In the genomic region with DNA sequence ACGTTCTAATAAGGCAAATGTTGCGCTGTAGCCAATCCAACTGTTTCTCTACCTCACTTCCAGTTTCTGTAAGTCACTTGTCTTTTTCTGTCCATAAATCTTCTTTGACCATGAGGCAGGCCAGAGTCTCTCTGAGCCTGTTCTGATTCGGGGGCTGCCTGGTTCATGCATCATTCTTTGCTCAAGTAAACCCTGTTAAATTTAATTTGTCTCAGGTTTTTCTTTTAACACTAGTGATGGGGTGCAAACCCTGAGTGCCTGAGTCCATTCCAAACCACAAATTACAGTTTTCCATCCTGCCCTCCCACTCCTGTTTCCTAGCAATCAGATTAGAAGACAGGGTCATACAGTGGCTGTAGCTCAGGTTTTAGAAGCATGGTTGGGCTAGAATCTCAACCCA, we compare ENCODE assay signal across 18 cellular contexts. TPM values are rescaled to one million over a fixed set of nuclear protein-coding genes. Genes with fewer than 3 reads are reported as not detected.
DNase-seq lines count a peak whose midpoint lies in the region; ATAC-seq and TF ChIP-seq lines count a peak whose summit lies in the region.
"Had no signal": no experiment of that assay in that cellular context is flagged by ENCODE, and none has a peak within 500 bp of the region (broad histone marks: within the 10 kb centered on the region; RNA-seq: fewer than 3 reads in every experiment).

No MANE protein-coding gene starts in this region.

- no peak overlapping the region for H3K18ac ChIP-seq in IMR-90 (ENCODE audit: low read depth, low read length)

- dilution Hi-C loops in IMR-90 (cut with HindIII; ENCODE audit: low sequenced_read_pairs, unreplicated experiment): no loop called here

- H3K27me3 ChIP-seq in BE2C (no peaks in the 10 kb centered on the region), IMR-90 (ENCODE audit: control insufficient read depth, insufficient read depth, low read length) (no peaks in the 10 kb centered on the region), osteoblast (ENCODE audit: insufficient read depth, low read length) (no peaks in the 10 kb centered on the region), body of pancreas (no peaks in the 10 kb centered on the region)
- H3K27me3 ChIP-seq in CD4-positive, alpha-beta T cell (ENCODE audit: control insufficient read depth, insufficient read depth, low read length): no peaks in the 10 kb centered on the region
- H3K27me3 ChIP-seq: Peyer's patch had no signal

- peaks cover 60% of the 10 kb centered on the region for H3K4me1 Mint-ChIP-seq in brain
- H3K4me1 Mint-ChIP-seq in CD4-positive, alpha-beta T cell (ENCODE audit: low read depth): no peaks in the 10 kb centered on the region

- H3K27ac ChIP-seq in IMR-90 (ENCODE audit: insufficient read depth, low read length): no peak overlapping the region
- no peak overlapping the region for H3K27ac ChIP-seq in osteoblast (ENCODE audit: low read depth, low read length)
- no peak overlapping the region for H3K27ac ChIP-seq in body of pancreas
- H3K27ac ChIP-seq in CD4-positive, alpha-beta T cell (ENCODE audit: low read depth, low read length): no peak overlapping the region

- H2AK9ac ChIP-seq in IMR-90 (replicated peaks; ENCODE audit: low read depth, low read length, poor library complexity): no peak overlapping the region

- no peak overlapping the region for H3K9ac ChIP-seq in IMR-90 (ENCODE audit: low read depth, low read length)

- H3K56ac ChIP-seq in IMR-90 (ENCODE audit: extremely low read depth, insufficient read depth, low read length): no peak overlapping the region

- H4K5ac ChIP-seq in IMR-90 (ENCODE audit: low read depth, low read length): no peak overlapping the region

- no TSS peak for BruUV-seq in IMR-90 (replicated peaks; lab: Mats Ljungman, UMichigan)

- no peak overlapping the region for H2AFZ ChIP-seq in IMR-90 (replicated peaks; ENCODE audit: low read length, poor library complexity)
- H2AFZ ChIP-seq in osteoblast (ENCODE audit: low read length): no peak overlapping the region

- in situ Hi-C loops in IMR-90 (cut with MboI; ENCODE audit: low sequenced_read_pairs) (no loop called here), ACHN (cut with HindIII; ENCODE audit: low pct_ligation_motif_present, low pct_unique_long_range_greater_than_20kb, low sequenced_read_pairs) (no loop called here)

- intact Hi-C loops in IMR-90 (cut with micrococcal nuclease) (no loop called here), body of pancreas (cut with DNase I) (no loop called here)
- intact Hi-C loops in CD4-positive, alpha-beta T cell (cut with DNase I, micrococcal nuclease): no loop called here

- H3K36me3 Mint-ChIP-seq in brain: no peaks in the 10 kb centered on the region
- H3K36me3 Mint-ChIP-seq in CD4-positive, alpha-beta T cell (ENCODE audit: low read depth): no peaks in the 10 kb centered on the region
- H3K36me3 Mint-ChIP-seq: CD8-positive, alpha-beta T cell had no signal

- no peak overlapping the region for H2AK5ac ChIP-seq in IMR-90 (ENCODE audit: low read depth, low read length)

- H2BK20ac ChIP-seq in IMR-90 (ENCODE audit: low read depth, low read length): peak overlapping the region; percentile 8; the same call in 1 of the 2 replicates

- H4K91ac ChIP-seq in IMR-90 (ENCODE audit: insufficient read depth, low read depth, low read length): no peak overlapping the region

- no peak overlapping the region for H3K23ac ChIP-seq in IMR-90 (ENCODE audit: low read depth, low read length)

- no peak for TF ChIP-seq CTCF in BE2C (IDR thresholded peaks at IDR 0.05; ENCODE audit: low read depth, low read length)
- no peak for TF ChIP-seq CTCF in IMR-90 (conservative IDR thresholded peaks at IDR 0.05; ENCODE audit: low read depth, low read length)
- TF ChIP-seq CTCF in brain (conservative IDR thresholded peaks at IDR 0.05): no peak
- no peak for TF ChIP-seq CTCF in osteoblast (IDR thresholded peaks at IDR 0.05; ENCODE audit: extremely low read depth, low read depth, low read length)
- TF ChIP-seq CTCF in body of pancreas (IDR thresholded peaks at IDR 0.05): no peak
- TF ChIP-seq CTCF in CD4-positive, alpha-beta T cell (IDR thresholded peaks at IDR 0.05): no peak

- H3K79me1 ChIP-seq in IMR-90 (ENCODE audit: low read depth in 1 of 2, low read length in 2 of 2): no peaks in the 10 kb centered on the region

- peaks cover 24% of the 10 kb centered on the region for H3K9me1 ChIP-seq in IMR-90 (ENCODE audit: insufficient read depth, low read length)

- peak overlapping the region; percentile 37; the same call in 1 of the 2 replicates for H3K14ac ChIP-seq in IMR-90 (replicated peaks; ENCODE audit: low read depth, low read length)

- TF ChIP-seq POLR2A in IMR-90 (IDR thresholded peaks at IDR 0.05; ENCODE audit: low read depth, low read length): no peak
- no peak for TF ChIP-seq POLR2A in body of pancreas (IDR thresholded peaks at IDR 0.05)

- no peak overlapping the region for H3K4ac ChIP-seq in IMR-90 (ENCODE audit: low read depth, low read length)

- H3K36me3 ChIP-seq in BE2C (no peaks in the 10 kb centered on the region), IMR-90 (ENCODE audit: control insufficient read depth, insufficient read depth, low read length) (no peaks in the 10 kb centered on the region), osteoblast (ENCODE audit: insufficient read depth, low read length) (no peaks in the 10 kb centered on the region), body of pancreas (replicated peaks in 1 of 2; ENCODE audit: insufficient read depth in 1 of 2, low read depth in 2 of 2) (no peaks in the 10 kb centered on the region)
- H3K36me3 ChIP-seq: Peyer's patch had no signal

- no peaks in the 10 kb centered on the region for H3K9me3 ChIP-seq in BE2C
- H3K9me3 ChIP-seq in IMR-90 (ENCODE audit: control insufficient read depth, insufficient read depth, low read length): no peaks in the 10 kb centered on the region
- no peaks in the 10 kb centered on the region for H3K9me3 ChIP-seq in osteoblast (ENCODE audit: low read depth, low read length)
- no peaks in the 10 kb centered on the region for H3K9me3 ChIP-seq in body of pancreas
- H3K9me3 ChIP-seq in CD4-positive, alpha-beta T cell (ENCODE audit: control insufficient read depth, low read length): no peaks in the 10 kb centered on the region
- H3K9me3 ChIP-seq: Peyer's patch had no signal

- DNase-seq in BE2C (peak; percentile 6), IMR-90 (no peak), osteoblast (ENCODE audit: insufficient read length, low spot score, missing footprints) (peak; percentile 44), body of pancreas (no peak), ACHN (no peak)
- DNase-seq in activated effector memory CD4-positive, alpha-beta T cell treated with Interleukin-2 at 50 U/mL for 16 hours: no peak
- no peak for DNase-seq in CD4-positive, alpha-beta T cell
- DNase-seq: CD8-positive, alpha-beta T cell; GOT3; Karpas-422; NCI-H1417 treated with DMSO at 0.1 percent for 48 hours; NCI-H2029; NCI-H510A; Peyer's patch; SHP77 had no signal

- H3K27me3 Mint-ChIP-seq in brain: no peaks in the 10 kb centered on the region
- peaks cover 7% of the 10 kb centered on the region for H3K27me3 Mint-ChIP-seq in CD4-positive, alpha-beta T cell

- no peak overlapping the region for H3K4me2 ChIP-seq in IMR-90 (ENCODE audit: low read depth, low read length)
- no peak overlapping the region for H3K4me2 ChIP-seq in osteoblast (ENCODE audit: insufficient read depth, low read length)

- H2BK120ac ChIP-seq in IMR-90 (ENCODE audit: low read depth, low read length): peak overlapping the region; percentile 32; the same call in 1 of the 2 replicates

- peak overlapping the region; percentile 91; the same call in 2 of the 3 replicates for H2BK15ac ChIP-seq in IMR-90 (ENCODE audit: low read depth, low read length)

- H3K9me3 Mint-ChIP-seq in brain: no peaks in the 10 kb centered on the region
- no peaks in the 10 kb centered on the region for H3K9me3 Mint-ChIP-seq in CD4-positive, alpha-beta T cell
- H3K9me3 Mint-ChIP-seq: CD8-positive, alpha-beta T cell had no signal

- H3K4me3 ChIP-seq in BE2C (ENCODE audit: low read depth, low read length) (no peak overlapping the region), IMR-90 (ENCODE audit: insufficient read depth, low read depth, low read length) (no peak overlapping the region), osteoblast (ENCODE audit: insufficient read depth, low read length) (no peak overlapping the region), body of pancreas (no peak overlapping the region)
- H3K4me3 ChIP-seq: Peyer's patch had no signal

- WGBS in IMR-90 (ENCODE audit: extremely low coverage in 2 of 2, insufficient read length in 1 of 2), 2 experiments: 77% methylated on average over 3 of the region's 3 CpGs; no CpG with 5 or more reads in 1 of the 2 experiments
- WGBS in body of pancreas, 2 donors: 86 to 88% methylated on average over 3 of the region's 3 CpGs

- no peaks in the 10 kb centered on the region for H3K79me2 ChIP-seq in osteoblast (ENCODE audit: insufficient read depth, low read length)

- H4K20me1 ChIP-seq in IMR-90 (ENCODE audit: insufficient read depth, low read length) (no peaks in the 10 kb centered on the region), osteoblast (ENCODE audit: insufficient read depth, low read length) (no peaks in the 10 kb centered on the region)

- H3K27ac Mint-ChIP-seq in brain: peak overlapping the region in 3 of 5 experiments; percentile 28 to 95 (median 34)
- H3K27ac Mint-ChIP-seq in CD4-positive, alpha-beta T cell: no peak overlapping the region
- H3K27ac Mint-ChIP-seq: CD8-positive, alpha-beta T cell had no signal

- POLR2A ChIA-PET in IMR-90 (lab: Charles Lee; ENCODE audit: unreplicated experiment): no interaction called here
- POLR2A ChIA-PET in CD4-positive, alpha-beta T cell (lab: Charles Lee): no interaction called here

- CTCF ChIA-PET in IMR-90 (lab: Yijun Ruan, JAX): no interaction called here
- CTCF ChIA-PET in CD4-positive, alpha-beta T cell (lab: Charles Lee): no interaction called here

- H3K4me1 ChIP-seq in BE2C (peaks cover 25% of the 10 kb centered on the region), IMR-90 (ENCODE audit: control insufficient read depth, insufficient read depth, low read length) (peaks cover 18% of the 10 kb centered on the region), osteoblast (ENCODE audit: insufficient read depth, low read length) (peaks cover 18% of the 10 kb centered on the region), body of pancreas (no peaks in the 10 kb centered on the region)

- no peak overlapping the region for H3K4me3 Mint-ChIP-seq in brain
- H3K4me3 Mint-ChIP-seq in CD4-positive, alpha-beta T cell: no peak overlapping the region
- H3K4me3 Mint-ChIP-seq: CD8-positive, alpha-beta T cell had no signal

- ATAC-seq in IMR-90 (ENCODE audit: low read depth) (no peak), body of pancreas (no peak)
- ATAC-seq in CD4-positive, alpha-beta T cell (ENCODE audit: poor library complexity): no peak
- ATAC-seq: CD8-positive, alpha-beta T cell; HepG2 had no signal

- H4K8ac ChIP-seq in IMR-90 (ENCODE audit: low read depth in 2 of 2, low read length in 2 of 2): no peak overlapping the region

- no peak for TF ChIP-seq RAD21 in IMR-90 (IDR thresholded peaks at IDR 0.05; ENCODE audit: low read length)

- no peak overlapping the region for H2BK5ac ChIP-seq in IMR-90 (ENCODE audit: low read depth, low read length, poor library complexity, severe bottlenecking)

RNA-seq across cellular contexts. Expression of a gene that starts 41.9 kb away (rescaled TPM):
- polyA plus RNA-seq in BE2C (2012; ENCODE audit: insufficient read depth, insufficient read length, low read depth): not detected
- total RNA-seq in IMR-90 (2012; rRNA removed) (under 0.01 TPM in 2 replicates), osteoblast (0.29 and 0.72 TPM in 2 replicates), body of pancreas (10 to 100 TPM; 76.1 to 78.1 TPM)
- polyA plus RNA-seq in IMR-90 (2012; rRNA removed) (0.09 and 0.10 TPM in 2 replicates), brain (ENCODE audit: insufficient read depth, low read depth, low replicate concordance) (144 TPM)
- polyA plus RNA-seq in IMR-90 (2012; cell fraction: cytosol; rRNA removed): 0.04 and 0.11 TPM in 2 replicates
- polyA plus RNA-seq in IMR-90 (2012; cell fraction: nucleus; rRNA removed; ENCODE audit: low replicate concordance): 0.14 and 0.34 TPM in 2 replicates
- total RNA-seq in CD4-positive, alpha-beta T cell: under 1 TPM in 1 of 2 experiments, not detected in 1; 0.20 TPM
- total RNA-seq: CD8-positive, alpha-beta T cell; Daoy had no signal

Comparison
In these comparisons a context has a peak if more than half of its experiments do, and no peak if none do; other contexts are left out.
1. DNase-seq: peak in BE2C (single experiment) and osteoblast (single experiment); none in IMR-90 (single experiment), body of pancreas (0 of 4), activated effector memory CD4-positive, alpha-beta T cell treated with Interleukin-2 at 50 U/mL for 16 hours (single experiment), ACHN (single experiment) and CD4-positive, alpha-beta T cell (0 of 10).
2. RNA of a gene that starts 41.9 kb away (total RNA-seq): 76.1 to 78.1 TPM in body of pancreas; 0.29 to 0.72 TPM in osteoblast, 0.20 TPM in CD4-positive, alpha-beta T cell and under 0.01 TPM in IMR-90; every median in the first group is over 10 times any median in the second.